Comparison of ENCODE assay signal across 22 cellular contexts in the genomic region with DNA sequence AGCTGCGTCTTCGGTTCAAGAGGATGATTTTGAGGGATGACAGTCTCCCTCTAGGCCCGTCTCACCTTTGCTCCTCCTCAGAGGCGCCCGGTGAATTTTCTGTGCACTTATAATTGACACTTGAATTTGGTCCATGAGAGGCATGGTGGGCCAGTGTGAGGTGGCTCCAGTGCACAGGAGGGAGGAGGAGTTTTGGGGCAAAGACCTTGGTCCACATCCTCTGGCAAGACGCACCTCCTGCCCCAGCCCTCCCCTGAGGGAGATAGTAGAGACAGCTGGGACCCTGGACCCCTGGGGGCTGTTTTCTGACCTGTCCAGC. TPM values are rescaled to one million over a fixed set of nuclear protein-coding genes. Genes with fewer than 3 reads are reported as not detected.
DNase-seq lines count a peak whose midpoint lies in the region; ATAC-seq, FAIRE-seq and TF ChIP-seq lines count a peak whose summit lies in the region.
"Had no signal": no experiment of that assay in that cellular context is flagged by ENCODE, and none has a peak within 500 bp of the region (broad histone marks: within the 10 kb centered on the region; RNA-seq: fewer than 3 reads in every experiment).

No MANE protein-coding gene starts in this region.

- TF ChIP-seq POLR2A in HepG2 (IDR thresholded peaks at IDR 0.05; ENCODE audit: insufficient read depth in 1 of 2, low read depth in 2 of 2, low read length in 2 of 2): no peak
- no peak for TF ChIP-seq POLR2A in stomach (IDR thresholded peaks at IDR 0.05)

- no peak overlapping the region for H3K4me3 ChIP-seq in upper lobe of right lung
- H3K4me3 ChIP-seq in HepG2 (replicated peaks in 1 of 3; ENCODE audit: insufficient read depth in 1 of 3, low read depth in 2 of 3, low read length in 3 of 3): no peak overlapping the region
- no peak overlapping the region for H3K4me3 ChIP-seq in stomach
- H3K4me3 ChIP-seq: dorsolateral prefrontal cortex, gastroesophageal sphincter, right lobe of liver, tibial artery had no signal

- TF ChIP-seq CTCF in upper lobe of right lung (IDR thresholded peaks at IDR 0.05) (no peak), HepG2 (CRISPR knock-in tag; IDR thresholded peaks at IDR 0.05) (no peak), stomach (IDR thresholded peaks at IDR 0.05) (no peak)

- H3K27me3 Mint-ChIP-seq in stimulated activated naive CD8-positive, alpha-beta T cell treated with anti-CD3 and anti-CD28 coated beads, Interleukin-15, Interleukin-2, amounts not matched to agents 100 ng/mL and 50 ng/mL, for 24 hours: no peaks in the 10 kb centered on the region
- H3K27me3 Mint-ChIP-seq in stimulated activated naive CD8-positive, alpha-beta T cell treated with anti-CD3 and anti-CD28 coated beads, Interleukin-15, amount 100 ng/mL, for 72 hours: no peaks in the 10 kb centered on the region
- H3K27me3 Mint-ChIP-seq in activated naive CD4-positive, alpha-beta T cell treated with anti-CD3 and anti-CD28 coated beads, Interleukin-2, amount 10 ng/mL, durations not matched to agents 7 days and 5 days: no peaks in the 10 kb centered on the region
- H3K27me3 Mint-ChIP-seq in naive thymus-derived CD8-positive, alpha-beta T cell: no peaks in the 10 kb centered on the region

- POLR2A ChIA-PET in naive thymus-derived CD8-positive, alpha-beta T cell (lab: Charles Lee): interaction anchor here (0.8 to 17.1 kb wide), 11 partner anchors 9 to 78 kb away, joined by 3 to 223 read pairs (median 7); no protein-coding TSS in a partner anchor
- POLR2A ChIA-PET in HepG2 (lab: Yijun Ruan, JAX): no interaction called here

- H3K4me1 ChIP-seq in upper lobe of right lung (peaks cover 29% of the 10 kb centered on the region), HepG2 (ENCODE audit: insufficient read depth, low read length) (peaks cover 19% of the 10 kb centered on the region), stomach (peaks cover 0 to 55% (median 0%) of the 10 kb centered on the region in 4 donors)
- H3K4me1 ChIP-seq: right lobe of liver, tibial artery had no signal

- intact Hi-C loops in upper lobe of right lung (cut with DNase I): no loop called here
- intact Hi-C loops in HepG2 (cut with micrococcal nuclease; ENCODE audit: unreplicated experiment): no loop called here
- intact Hi-C loops in stomach (cut with DNase I; ENCODE audit: low total_unique reads): no loop called here

- TF ChIP-seq EP300 in HepG2 (IDR thresholded peaks at IDR 0.05; ENCODE audit: low read depth in 2 of 2, low read length in 2 of 2) (no peak), HepG2 (CRISPR knock-in tag; IDR thresholded peaks at IDR 0.05; ENCODE audit: borderline replicate concordance) (no peak), stomach (IDR thresholded peaks at IDR 0.05) (no peak)

- H3K9me3 Mint-ChIP-seq in stimulated activated naive CD8-positive, alpha-beta T cell treated with anti-CD3 and anti-CD28 coated beads, Interleukin-15, Interleukin-2, amounts not matched to agents 100 ng/mL and 50 ng/mL, for 24 hours: no peaks in the 10 kb centered on the region
- peaks cover 0 to 3% of the 10 kb centered on the region in 2 donors for H3K9me3 Mint-ChIP-seq in stimulated activated naive CD8-positive, alpha-beta T cell treated with anti-CD3 and anti-CD28 coated beads, Interleukin-15, amount 100 ng/mL, for 72 hours
- H3K9me3 Mint-ChIP-seq in activated naive CD4-positive, alpha-beta T cell treated with anti-CD3 and anti-CD28 coated beads, Interleukin-2, amount 10 ng/mL, durations not matched to agents 7 days and 5 days: peaks cover 3% of the 10 kb centered on the region
- H3K9me3 Mint-ChIP-seq in naive thymus-derived CD8-positive, alpha-beta T cell: no peaks in the 10 kb centered on the region

- H3K36me3 ChIP-seq in upper lobe of right lung (peaks cover 5% of the 10 kb centered on the region), HepG2 (replicated peaks in 1 of 2; ENCODE audit: control insufficient read depth in 1 of 2, insufficient read depth in 2 of 2, low read length in 2 of 2) (no peaks in the 10 kb centered on the region), stomach (peaks cover 0 to 12% (median 4%) of the 10 kb centered on the region in 4 donors)
- H3K36me3 ChIP-seq: gastroesophageal sphincter, right lobe of liver, tibial artery had no signal

- H3K27ac Mint-ChIP-seq in stimulated activated naive CD8-positive, alpha-beta T cell treated with anti-CD3 and anti-CD28 coated beads, Interleukin-15, Interleukin-2, amounts not matched to agents 100 ng/mL and 50 ng/mL, for 24 hours: peak overlapping the region; percentile 52
- peak overlapping the region in 1 of 2 donors; percentile 94 for H3K27ac Mint-ChIP-seq in stimulated activated naive CD8-positive, alpha-beta T cell treated with anti-CD3 and anti-CD28 coated beads, Interleukin-15, amount 100 ng/mL, for 72 hours
- H3K27ac Mint-ChIP-seq in activated naive CD4-positive, alpha-beta T cell treated with anti-CD3 and anti-CD28 coated beads, Interleukin-2, amount 10 ng/mL, durations not matched to agents 7 days and 5 days: peak overlapping the region; percentile 70
- peak overlapping the region; percentile 80 to 98 (median 86) for H3K27ac Mint-ChIP-seq in naive thymus-derived CD8-positive, alpha-beta T cell

- ATAC-seq in stimulated activated naive CD8-positive, alpha-beta T cell treated with anti-CD3 and anti-CD28 coated beads, Interleukin-15, amount 100 ng/mL, for 72 hours: no peak
- no peak for ATAC-seq in naive thymus-derived CD8-positive, alpha-beta T cell
- ATAC-seq in upper lobe of right lung (no peak), HepG2 (no peak), GM18498 (IDR thresholded peaks at IDR 0.05; ENCODE audit: unreplicated experiment) (no peak)
- ATAC-seq: gastroesophageal sphincter had no signal

- peaks cover 50% of the 10 kb centered on the region for H3K36me3 Mint-ChIP-seq in stimulated activated naive CD8-positive, alpha-beta T cell treated with anti-CD3 and anti-CD28 coated beads, Interleukin-15, Interleukin-2, amounts not matched to agents 100 ng/mL and 50 ng/mL, for 24 hours (ENCODE audit: low read depth)
- peaks cover 70% of the 10 kb centered on the region for H3K36me3 Mint-ChIP-seq in activated naive CD4-positive, alpha-beta T cell treated with anti-CD3 and anti-CD28 coated beads, Interleukin-2, amount 10 ng/mL, durations not matched to agents 7 days and 5 days
- peaks cover 0 to 79% (median 18%) of the 10 kb centered on the region in 3 donors for H3K36me3 Mint-ChIP-seq in naive thymus-derived CD8-positive, alpha-beta T cell

- H3K9me3 ChIP-seq in upper lobe of right lung (no peaks in the 10 kb centered on the region), HepG2 (ENCODE audit: low read length) (no peaks in the 10 kb centered on the region), stomach (no peaks in the 10 kb centered on the region)
- H3K9me3 ChIP-seq: gastroesophageal sphincter, right lobe of liver, tibial artery had no signal

- no peak for FAIRE-seq in HepG2 (lab: Jason Lieb, UNC)

- in situ Hi-C loops in HepG2 (cut with HindIII; ENCODE audit: extremely low pct_ligation_motif_present, low pct_unique_long_range_greater_than_20kb): no loop called here

- CTCF ChIA-PET in activated naive CD4-positive, alpha-beta T cell treated with anti-CD3 and anti-CD28 coated beads, Interleukin-2, amount 10 ng/mL, durations not matched to agents 7 days and 5 days (lab: Charles Lee): interaction anchor here (1.2 kb wide), 1 partner anchor 9 kb away, joined by 3 read pairs; no protein-coding TSS in a partner anchor
- CTCF ChIA-PET in HepG2 (lab: Yijun Ruan, JAX; ENCODE audit: low intra/inter-chr PET ratio, low total read pairs): no interaction called here

- no peaks in the 10 kb centered on the region for H4K20me1 ChIP-seq in HepG2 (ENCODE audit: insufficient read depth, low read length)

- no peak overlapping the region for H2AFZ ChIP-seq in HepG2 (ENCODE audit: low read length)

- 58% methylated on average over 3 of the region's 6 CpGs for WGBS in HepG2 (ENCODE audit: low lambda C conversion rate)
- 76 to 93% (median 90%) methylated on average over 5 to 6 of the region's 6 CpGs for WGBS in stomach, 5 donors

- no peaks in the 10 kb centered on the region for H3K79me2 ChIP-seq in HepG2 (ENCODE audit: insufficient read depth, low read length)

- no peak overlapping the region for H3K4me2 ChIP-seq in HepG2 (ENCODE audit: low read depth, low read length)

- H3K27me3 ChIP-seq in upper lobe of right lung (no peaks in the 10 kb centered on the region), HepG2 (ENCODE audit: control insufficient read depth in 1 of 2, insufficient read depth in 2 of 2, low read length in 2 of 2) (no peaks in the 10 kb centered on the region), stomach (no peaks in the 10 kb centered on the region)
- H3K27me3 ChIP-seq: dorsolateral prefrontal cortex, gastroesophageal sphincter, right lobe of liver had no signal

- H3K4me3 Mint-ChIP-seq in stimulated activated naive CD8-positive, alpha-beta T cell treated with anti-CD3 and anti-CD28 coated beads, Interleukin-15, Interleukin-2, amounts not matched to agents 100 ng/mL and 50 ng/mL, for 24 hours: no peak overlapping the region
- H3K4me3 Mint-ChIP-seq in stimulated activated naive CD8-positive, alpha-beta T cell treated with anti-CD3 and anti-CD28 coated beads, Interleukin-15, amount 100 ng/mL, for 72 hours: no peak overlapping the region
- no peak overlapping the region for H3K4me3 Mint-ChIP-seq in activated naive CD4-positive, alpha-beta T cell treated with anti-CD3 and anti-CD28 coated beads, Interleukin-2, amount 10 ng/mL, durations not matched to agents 7 days and 5 days
- peak overlapping the region in 8 of 10 donors; percentile 2 to 87 (median 40) for H3K4me3 Mint-ChIP-seq in naive thymus-derived CD8-positive, alpha-beta T cell

- no peak for TF ChIP-seq RAD21 in HepG2 (CRISPR knock-in tag; IDR thresholded peaks at IDR 0.05)

- no peak for DNase-seq in stimulated activated naive CD8-positive, alpha-beta T cell treated with anti-CD3 and anti-CD28 coated beads, Interleukin-15, amount 100 ng/mL, for 72 hours
- no peak for DNase-seq in activated naive CD4-positive, alpha-beta T cell treated with anti-CD3 and anti-CD28 coated beads, Interleukin-2, amount 10 ng/mL, durations not matched to agents 7 days and 5 days
- DNase-seq in naive thymus-derived CD8-positive, alpha-beta T cell: no peak
- DNase-seq in upper lobe of right lung (peak; percentile 35), HepG2 (ENCODE audit: low spot score) (no peak), stomach (no peak)
- DNase-seq: amygdala, DMS79 treated with DMSO at 0.1 percent for 48 hours, dorsolateral prefrontal cortex, NCI-H1048, NCI-H187 treated with DMSO at 0.1 percent for 48 hours, NCI-H345, right lobe of liver, SHP77 treated with DMSO at 0.1 percent for 48 hours had no signal

- BruUV-seq in HepG2 (replicated peaks; lab: Mats Ljungman, UMichigan): no TSS peak

- no peak overlapping the region for H3K9ac ChIP-seq in HepG2 (ENCODE audit: insufficient read depth, low read depth, low read length)

- peaks cover 92% of the 10 kb centered on the region for H3K4me1 Mint-ChIP-seq in stimulated activated naive CD8-positive, alpha-beta T cell treated with anti-CD3 and anti-CD28 coated beads, Interleukin-15, Interleukin-2, amounts not matched to agents 100 ng/mL and 50 ng/mL, for 24 hours (ENCODE audit: low read depth)
- H3K4me1 Mint-ChIP-seq in stimulated activated naive CD8-positive, alpha-beta T cell treated with anti-CD3 and anti-CD28 coated beads, Interleukin-15, amount 100 ng/mL, for 72 hours: peaks cover 95% of the 10 kb centered on the region
- peaks cover 93% of the 10 kb centered on the region for H3K4me1 Mint-ChIP-seq in activated naive CD4-positive, alpha-beta T cell treated with anti-CD3 and anti-CD28 coated beads, Interleukin-2, amount 10 ng/mL, durations not matched to agents 7 days and 5 days
- H3K4me1 Mint-ChIP-seq in naive thymus-derived CD8-positive, alpha-beta T cell: peaks cover 53 to 94% (median 91%) of the 10 kb centered on the region in 4 donors

- no peak overlapping the region for H3K27ac ChIP-seq in upper lobe of right lung
- no peak overlapping the region for H3K27ac ChIP-seq in HepG2 (ENCODE audit: extremely low read length, insufficient read depth, low read length)
- no peak overlapping the region for H3K27ac ChIP-seq in stomach
- H3K27ac ChIP-seq: dorsolateral prefrontal cortex, gastroesophageal sphincter, right lobe of liver, tibial artery, VCaP had no signal

RNA-seq across cellular contexts. Expression of gene FGD3, which starts 28.1 kb away (rescaled TPM):
- 100 to 1,000 TPM; 329 to 330 TPM for total RNA-seq in naive thymus-derived CD8-positive, alpha-beta T cell
- polyA plus RNA-seq in naive thymus-derived CD8-positive, alpha-beta T cell: 100 to 1,000 TPM in 2 of 3 donors, 10 to 100 TPM in 1; 64.2 to 161 (median 103) TPM
- total RNA-seq in upper lobe of right lung: 21.6 TPM
- 0.84 and 1.1 TPM in 2 replicates for total RNA-seq in HepG2 (2016; rRNA removed; fragmentation: Illumina TruSeq; extraction: Trizol)
- 0.40 and 0.53 TPM in 2 replicates for total RNA-seq in HepG2 (2016; cell fraction: cytosol; rRNA removed; fragmentation: Illumina TruSeq; extraction: Trizol; ENCODE audit: low read depth)
- total RNA-seq in HepG2 (2016; cell fraction: insoluble cytoplasmic fraction; rRNA removed; fragmentation: Illumina TruSeq; extraction: Trizol): 0.73 and 1.0 TPM in 2 replicates
- 0.34 and 0.77 TPM in 2 replicates for total RNA-seq in HepG2 (2016; cell fraction: membrane; rRNA removed; fragmentation: Illumina TruSeq; extraction: Trizol)
- 1.0 and 1.4 TPM in 2 replicates for total RNA-seq in HepG2 (2016; cell fraction: nucleus; rRNA removed; fragmentation: Illumina TruSeq; extraction: Trizol)
- 0.53 and 0.60 TPM in 2 replicates for polyA plus RNA-seq in HepG2 (2011; rRNA removed)
- polyA plus RNA-seq in HepG2 (2011; cell fraction: cytosol; rRNA removed): 0.29 and 0.70 TPM in 2 replicates
- 1.7 and 2.3 TPM in 2 replicates for polyA plus RNA-seq in HepG2 (2011; cell fraction: nucleus; rRNA removed)
- 0.68 and 1.4 TPM in 2 replicates for polyA plus RNA-seq in HepG2 (2012)
- 0.17 and 0.27 TPM in 2 replicates for polyA plus RNA-seq in HepG2 (2016; cell fraction: cytosol; fragmentation: Illumina TruSeq; extraction: Trizol; ENCODE audit: low read depth)
- polyA plus RNA-seq in HepG2 (2016; cell fraction: insoluble cytoplasmic fraction; fragmentation: Illumina TruSeq; extraction: Trizol; ENCODE audit: low read depth): 0.63 and 0.74 TPM in 2 replicates
- polyA plus RNA-seq in HepG2 (2016; cell fraction: membrane; fragmentation: Illumina TruSeq; extraction: Trizol; ENCODE audit: low read depth): 0.15 and 0.21 TPM in 2 replicates
- polyA plus RNA-seq in HepG2 (2016; cell fraction: nucleus; fragmentation: Illumina TruSeq; extraction: Trizol; ENCODE audit: insufficient read depth, low read depth): 1.4 and 2.1 TPM in 2 replicates
- 1.2 and 1.3 TPM in 2 replicates for polyA minus RNA-seq in HepG2 (2011; rRNA and poly(A)+ RNA removed; ENCODE audit: low replicate concordance)
- polyA minus RNA-seq in HepG2 (2011; cell fraction: cytosol; rRNA and poly(A)+ RNA removed): 0.49 and 0.79 TPM in 2 replicates
- 0.75 and 0.77 TPM in 2 replicates for polyA minus RNA-seq in HepG2 (2011; cell fraction: nucleus; rRNA and poly(A)+ RNA removed)
- total RNA-seq in stomach: 1 to 10 TPM; 2.2 to 8.8 (median 5.4) TPM
- 1 to 10 TPM; 1.7 to 2.3 (median 2.0) TPM for polyA plus RNA-seq in stomach
- total RNA-seq: LHCN-M2, lung microvascular endothelial cell, osteoblast had no signal

Comparison
In these comparisons a context has a peak if more than half of its experiments do, and no peak if none do; other contexts are left out.
1. H3K4me3 Mint-ChIP-seq: peak in naive thymus-derived CD8-positive, alpha-beta T cell (8 of 10); none in stimulated activated naive CD8-positive, alpha-beta T cell treated with anti-CD3 and anti-CD28 coated beads, Interleukin-15, Interleukin-2, amounts not matched to agents 100 ng/mL and 50 ng/mL, for 24 hours (single experiment), stimulated activated naive CD8-positive, alpha-beta T cell treated with anti-CD3 and anti-CD28 coated beads, Interleukin-15, amount 100 ng/mL, for 72 hours (0 of 2) and activated naive CD4-positive, alpha-beta T cell treated with anti-CD3 and anti-CD28 coated beads, Interleukin-2, amount 10 ng/mL, durations not matched to agents 7 days and 5 days (single experiment).
2. RNA of gene FGD3, which starts 28.1 kb away (total RNA-seq): 329 to 330 TPM in naive thymus-derived CD8-positive, alpha-beta T cell; 21.6 TPM in upper lobe of right lung (single experiment), 2.2 to 8.8 TPM in stomach and 0.34 to 1.4 TPM in HepG2; every median in the first group is over 10 times any median in the second.